In the genomic region with DNA sequence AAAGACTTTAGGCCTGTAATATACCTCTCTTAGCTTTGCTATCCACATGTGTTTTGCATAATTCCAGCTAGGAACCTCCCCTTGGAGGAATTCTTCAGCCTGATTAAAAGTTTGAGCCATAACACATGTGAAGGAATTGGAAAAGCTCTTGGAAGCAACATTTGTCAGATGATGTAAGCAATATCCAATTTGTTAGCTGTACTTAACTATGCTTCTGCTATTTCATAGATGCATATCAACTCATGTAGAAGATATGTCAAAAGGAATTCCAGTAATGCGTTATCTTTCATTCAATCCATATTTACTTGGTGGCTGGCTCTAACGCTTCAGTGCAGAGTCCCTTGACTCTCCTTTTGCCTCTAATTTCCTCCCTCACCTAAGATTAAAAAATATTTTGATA, we compare ENCODE assay signal across 15 cellular contexts. TPM values are rescaled to one million over a fixed set of nuclear protein-coding genes. Genes with fewer than 3 reads are reported as not detected.
DNase-seq lines count a peak whose midpoint lies in the region; ATAC-seq and TF ChIP-seq lines count a peak whose summit lies in the region.
"Had no signal": no experiment of that assay in that cellular context is flagged by ENCODE, and none has a peak within 500 bp of the region (broad histone marks: within the 10 kb centered on the region; RNA-seq: fewer than 3 reads in every experiment).

No MANE protein-coding gene starts in this region.

- no peaks in the 10 kb centered on the region for H3K27me3 ChIP-seq in BJ (ENCODE audit: control insufficient read depth, insufficient read depth, low read length)
- H3K27me3 ChIP-seq: stomach had no signal

- no peak overlapping the region for H3K4me3 ChIP-seq in BJ (ENCODE audit: low read depth, low read length)
- H3K4me3 ChIP-seq: stomach had no signal

- H3K9me3 Mint-ChIP-seq in chondrocyte (ENCODE audit: low read depth): no peaks in the 10 kb centered on the region
- no peaks in the 10 kb centered on the region for H3K9me3 Mint-ChIP-seq in mesothelial cell of epicardium
- H3K9me3 Mint-ChIP-seq: activated naive CD8-positive, alpha-beta T cell treated with anti-CD3 and anti-CD28 coated beads, Interleukin-2, amount 10 ng/mL, durations not matched to agents 7 days and 5 days; natural killer cell had no signal

- peak; percentile 94 for DNase-seq in BJ (ENCODE audit: low read depth)
- DNase-seq in NCI-H226: peak; percentile 81
- no peak for DNase-seq in chondrocyte (ENCODE audit: low spot score)
- DNase-seq in mesothelial cell of epicardium (ENCODE audit: low spot score in 2 of 2, unreplicated experiment in 2 of 2): no peak
- no peak for DNase-seq in activated CD8-positive, alpha-beta memory T cell treated with anti-CD3 and anti-CD28 coated beads, Interleukin-2, amount 50 U/mL, for 4 hours
- no peak for DNase-seq in stimulated activated naive CD8-positive, alpha-beta T cell treated with anti-CD3 and anti-CD28 coated beads, Interleukin-15, Interleukin-2, amounts not matched to agents 100 U/mL and 50 U/mL, for 24 hours
- DNase-seq: activated naive CD8-positive, alpha-beta T cell treated with anti-CD3 and anti-CD28 coated beads, Interleukin-2, amount 10 ng/mL, durations not matched to agents 7 days and 5 days; dermis blood vessel endothelial cell; KG1; natural killer cell; NCI-H1694 treated with DMSO at 0.1 percent for 48 hours; NCI-H82; stomach had no signal

- ATAC-seq in GM18870 (IDR thresholded peaks at IDR 0.05; ENCODE audit: unreplicated experiment): no peak
- no peak for ATAC-seq in stimulated activated naive CD8-positive, alpha-beta T cell treated with anti-CD3 and anti-CD28 coated beads, Interleukin-15, Interleukin-2, amounts not matched to agents 100 U/mL and 50 U/mL, for 24 hours
- no peak for ATAC-seq in GM18498 (IDR thresholded peaks at IDR 0.05; ENCODE audit: unreplicated experiment)
- ATAC-seq: natural killer cell had no signal

- H3K4me3 Mint-ChIP-seq in chondrocyte (ENCODE audit: unreplicated experiment) (no peak overlapping the region), mesothelial cell of epicardium (no peak overlapping the region)
- H3K4me3 Mint-ChIP-seq: activated naive CD8-positive, alpha-beta T cell treated with anti-CD3 and anti-CD28 coated beads, Interleukin-2, amount 10 ng/mL, durations not matched to agents 7 days and 5 days; natural killer cell had no signal

- no peaks in the 10 kb centered on the region for H3K36me3 Mint-ChIP-seq in chondrocyte (ENCODE audit: low read depth)
- H3K36me3 Mint-ChIP-seq in mesothelial cell of epicardium: no peaks in the 10 kb centered on the region
- H3K36me3 Mint-ChIP-seq: natural killer cell had no signal

- no peaks in the 10 kb centered on the region for H3K36me3 ChIP-seq in BJ (ENCODE audit: control insufficient read depth, insufficient read depth, low read length)
- H3K36me3 ChIP-seq: stomach had no signal

- POLR2A ChIA-PET in BJ (lab: Charles Lee): no interaction called here

- CTCF ChIA-PET in BJ (lab: Yijun Ruan, JAX): no interaction called here

- H3K4me1 Mint-ChIP-seq in chondrocyte (ENCODE audit: low read depth) (peaks cover 89% of the 10 kb centered on the region), mesothelial cell of epicardium (peaks cover 60% of the 10 kb centered on the region)
- H3K4me1 Mint-ChIP-seq: activated naive CD8-positive, alpha-beta T cell treated with anti-CD3 and anti-CD28 coated beads, Interleukin-2, amount 10 ng/mL, durations not matched to agents 7 days and 5 days had no signal

- TF ChIP-seq CTCF in BJ (IDR thresholded peaks at IDR 0.05; ENCODE audit: insufficient read depth, low read depth, low read length) (no peak), chondrocyte (IDR thresholded peaks at IDR 0.05) (no peak), mesothelial cell of epicardium (IDR thresholded peaks at IDR 0.05; ENCODE audit: unreplicated experiment) (no peak)

- peak overlapping the region; percentile 87 for H3K27ac Mint-ChIP-seq in chondrocyte (ENCODE audit: unreplicated experiment)
- H3K27ac Mint-ChIP-seq in mesothelial cell of epicardium: peak overlapping the region; percentile 52
- H3K27ac Mint-ChIP-seq: activated naive CD8-positive, alpha-beta T cell treated with anti-CD3 and anti-CD28 coated beads, Interleukin-2, amount 10 ng/mL, durations not matched to agents 7 days and 5 days; natural killer cell had no signal

- H3K27me3 Mint-ChIP-seq in chondrocyte (ENCODE audit: low read depth): no peaks in the 10 kb centered on the region
- no peaks in the 10 kb centered on the region for H3K27me3 Mint-ChIP-seq in mesothelial cell of epicardium (ENCODE audit: low read depth)
- H3K27me3 Mint-ChIP-seq: activated naive CD8-positive, alpha-beta T cell treated with anti-CD3 and anti-CD28 coated beads, Interleukin-2, amount 10 ng/mL, durations not matched to agents 7 days and 5 days had no signal

RNA-seq across cellular contexts. Expression of a gene that starts 46.2 kb away (rescaled TPM):
- polyA plus RNA-seq in BJ (2011; rRNA removed): 47.0 and 48.4 TPM in 2 replicates
- polyA minus RNA-seq in BJ (2011; rRNA and poly(A)+ RNA removed): 83.7 and 101 TPM in 2 replicates
- total RNA-seq in chondrocyte: 34.9 to 69.3 TPM (median 39.4 TPM) in 3 replicates
- total RNA-seq in mesothelial cell of epicardium: 66.3 to 70.8 TPM (median 66.6 TPM) in 3 replicates

RNA-seq across cellular contexts. Expression of a gene that starts 46.4 kb away (rescaled TPM):
- polyA plus RNA-seq in BJ (2011; rRNA removed): 0.67 and 0.75 TPM in 2 replicates
- polyA minus RNA-seq in BJ (2011; rRNA and poly(A)+ RNA removed): 2.7 and 3.2 TPM in 2 replicates
- total RNA-seq in chondrocyte (0.52 to 1.5 TPM (median 1.4 TPM) in 3 replicates), mesothelial cell of epicardium (2.8 to 3.2 TPM (median 3.1 TPM) in 3 replicates)
- total RNA-seq: activated naive CD8-positive, alpha-beta T cell treated with anti-CD3 and anti-CD28 coated beads, Interleukin-2, amount 10 ng/mL, durations not matched to agents 7 days and 5 days; natural killer cell had no signal

Comparison
In these comparisons a context has a peak if more than half of its experiments do, and no peak if none do; other contexts are left out.
1. DNase-seq: peak in BJ (single experiment) and NCI-H226 (single experiment); none in chondrocyte (single experiment), mesothelial cell of epicardium (0 of 2), activated CD8-positive, alpha-beta memory T cell treated with anti-CD3 and anti-CD28 coated beads, Interleukin-2, amount 50 U/mL, for 4 hours (single experiment) and stimulated activated naive CD8-positive, alpha-beta T cell treated with anti-CD3 and anti-CD28 coated beads, Interleukin-15, Interleukin-2, amounts not matched to agents 100 U/mL and 50 U/mL, for 24 hours (single experiment).